Comparison of ENCODE assay signal across 9 cellular contexts in genomic region chr5:72957337-72957736, GRCh38. TPM values are rescaled to one million over a fixed set of nuclear protein-coding genes. Genes with fewer than 3 reads are reported as not detected.
DNase-seq lines count a peak whose midpoint lies in the region; ATAC-seq, FAIRE-seq and TF ChIP-seq lines count a peak whose summit lies in the region.
"Had no signal": no experiment of that assay in that cellular context is flagged by ENCODE, and none has a peak within 500 bp of the region (broad histone marks: within the 10 kb centered on the region; RNA-seq: fewer than 3 reads in every experiment).

No MANE protein-coding gene starts in this region.

- WGBS in A549 (ENCODE audit: missing lambda C conversion rate) = 97% methylated on average over 1 of the region's 1 CpG

- peaks cover 20 to 21% (median 20%) of the 10 kb centered on the region in 3 donors for H3K4me1 Mint-ChIP-seq in naive B cell

- H3K27ac ChIP-seq in A549 (peak overlapping the region; percentile 96 to 97), duodenal mucosa (ENCODE audit: low read depth, low read length) (no peak overlapping the region)

- TF ChIP-seq RAD21 in A549 (conservative IDR thresholded peaks at IDR 0.05 in 1 of 2, IDR thresholded peaks at IDR 0.05 in 1 of 2) = no peak

- no peak for TF ChIP-seq POLR2A in A549 (IDR thresholded peaks at IDR 0.05; ENCODE audit: low read length)

- H3K9ac ChIP-seq in duodenal mucosa (ENCODE audit: low read depth in 1 of 2, low read length in 2 of 2) = peak overlapping the region; percentile 84 to 92

- no peaks in the 10 kb centered on the region for H3K36me3 Mint-ChIP-seq in naive B cell

- DNase-seq in A549 (ENCODE audit: low read depth in 1 of 2, low spot score in 1 of 2) = no peak
- DNase-seq in LNCaP clone FGC (ENCODE audit: low read depth) = no peak
- DNase-seq in naive B cell = no peak
- DNase-seq in NCI-H1694 (lab: John Stamatoyannopoulos, UW) = no peak
- no peak for DNase-seq in NCI-H524 treated with DMSO at 0.1 percent for 48 hours (lab: John Stamatoyannopoulos, UW)
- DNase-seq: DMS79 had no signal

- peak overlapping the region; percentile 94 for H3K4me3 ChIP-seq in A549
- peak overlapping the region; percentile 58 for H3K4me3 ChIP-seq in LNCaP clone FGC (ENCODE audit: low read depth, low read length)
- peak overlapping the region; percentile 85 to 86 for H3K4me3 ChIP-seq in duodenal mucosa (ENCODE audit: low read depth in 1 of 2, low read length in 2 of 2)

- H3K27me3 ChIP-seq in duodenal mucosa (ENCODE audit: control insufficient read depth in 1 of 2, insufficient read depth in 2 of 2, low read length in 2 of 2) = no peaks in the 10 kb centered on the region

- POLR2A ChIA-PET in A549 (lab: Yijun Ruan, JAX) = interaction anchor here (0.6 kb wide), 1 partner anchor 10 kb away, joined by 3 read pairs; no protein-coding TSS in a partner anchor

- peaks cover 0 to 2% (median 0%) of the 10 kb centered on the region in 7 donors for H3K9me3 Mint-ChIP-seq in naive B cell

- no peak for FAIRE-seq in A549 (lab: Jason Lieb, UNC)

- ATAC-seq in A549 = no peak
- no peak for ATAC-seq in naive B cell (ENCODE audit: low read depth in 2 of 2)
- no peak for ATAC-seq in HG02763 (IDR thresholded peaks at IDR 0.05; ENCODE audit: unreplicated experiment)
- ATAC-seq in esophagus mucosa = no peak

- CTCF ChIA-PET in A549 (lab: Yijun Ruan, JAX) = interaction anchor here (1.6 to 2.8 kb wide), 3 partner anchors 8 to 493 kb away, joined by 4 to 12 read pairs (median 6); no protein-coding TSS in a partner anchor

- no peak for TF ChIP-seq CTCF in A549 (IDR thresholded peaks at IDR 0.05)
- no peak for TF ChIP-seq CTCF in LNCaP clone FGC (IDR thresholded peaks at IDR 0.05; ENCODE audit: control insufficient read depth, extremely low read depth, insufficient read depth)

- no peak for TF ChIP-seq EP300 in A549 (IDR thresholded peaks at IDR 0.05)

- peak overlapping the region; percentile 80 for H3K4me2 ChIP-seq in A549

- H3K27ac Mint-ChIP-seq in naive B cell = peak overlapping the region in 1 of 6 donors; percentile 93

- no peaks in the 10 kb centered on the region for H3K9me3 ChIP-seq in A549
- H3K9me3 ChIP-seq in duodenal mucosa (ENCODE audit: control insufficient read depth in 1 of 2, low read length in 2 of 2) = no peaks in the 10 kb centered on the region

- H3K4me3 Mint-ChIP-seq in naive B cell = peak overlapping the region in 5 of 8 donors; percentile 88 to 98 (median 96)

- no peaks in the 10 kb centered on the region for H3K36me3 ChIP-seq in duodenal mucosa (ENCODE audit: control insufficient read depth in 1 of 2, insufficient read depth in 2 of 2, low read length in 2 of 2)

- H3K4me1 ChIP-seq in A549 = peaks cover 35% of the 10 kb centered on the region
- H3K4me1 ChIP-seq in duodenal mucosa (ENCODE audit: control insufficient read depth in 1 of 2, insufficient read depth in 2 of 2, low read length in 2 of 2) = peaks cover 13 to 20% of the 10 kb centered on the region in 2 donors

- peaks cover 9 to 26% (median 21%) of the 10 kb centered on the region in 3 donors for H3K27me3 Mint-ChIP-seq in naive B cell

TF ChIP-seq in A549, 52 proteins besides CTCF, POLR2A, EP300 and RAD21:
- no peak for TF ChIP-seq HOXB13 (CRISPR knock-in tag; IDR thresholded peaks at IDR 0.05; ENCODE audit: low read depth)
- TF ChIP-seq, protein P1, sequence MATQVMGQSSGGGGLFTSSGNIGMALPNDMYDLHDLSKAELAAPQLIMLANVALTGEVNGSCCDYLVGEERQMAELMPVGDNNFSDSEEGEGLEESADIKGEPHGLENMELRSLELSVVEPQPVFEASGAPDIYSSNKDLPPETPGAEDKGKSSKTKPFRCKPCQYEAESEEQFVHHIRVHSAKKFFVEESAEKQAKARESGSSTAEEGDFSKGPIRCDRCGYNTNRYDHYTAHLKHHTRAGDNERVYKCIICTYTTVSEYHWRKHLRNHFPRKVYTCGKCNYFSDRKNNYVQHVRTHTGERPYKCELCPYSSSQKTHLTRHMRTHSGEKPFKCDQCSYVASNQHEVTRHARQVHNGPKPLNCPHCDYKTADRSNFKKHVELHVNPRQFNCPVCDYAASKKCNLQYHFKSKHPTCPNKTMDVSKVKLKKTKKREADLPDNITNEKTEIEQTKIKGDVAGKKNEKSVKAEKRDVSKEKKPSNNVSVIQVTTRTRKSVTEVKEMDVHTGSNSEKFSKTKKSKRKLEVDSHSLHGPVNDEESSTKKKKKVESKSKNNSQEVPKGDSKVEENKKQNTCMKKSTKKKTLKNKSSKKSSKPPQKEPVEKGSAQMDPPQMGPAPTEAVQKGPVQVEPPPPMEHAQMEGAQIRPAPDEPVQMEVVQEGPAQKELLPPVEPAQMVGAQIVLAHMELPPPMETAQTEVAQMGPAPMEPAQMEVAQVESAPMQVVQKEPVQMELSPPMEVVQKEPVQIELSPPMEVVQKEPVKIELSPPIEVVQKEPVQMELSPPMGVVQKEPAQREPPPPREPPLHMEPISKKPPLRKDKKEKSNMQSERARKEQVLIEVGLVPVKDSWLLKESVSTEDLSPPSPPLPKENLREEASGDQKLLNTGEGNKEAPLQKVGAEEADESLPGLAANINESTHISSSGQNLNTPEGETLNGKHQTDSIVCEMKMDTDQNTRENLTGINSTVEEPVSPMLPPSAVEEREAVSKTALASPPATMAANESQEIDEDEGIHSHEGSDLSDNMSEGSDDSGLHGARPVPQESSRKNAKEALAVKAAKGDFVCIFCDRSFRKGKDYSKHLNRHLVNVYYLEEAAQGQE (IDR thresholded peaks at IDR 0.05) = no peak
- no peak for TF ChIP-seq HEYL (CRISPR knock-in tag; IDR thresholded peaks at IDR 0.05)
- TF ChIP-seq, protein P2, sequence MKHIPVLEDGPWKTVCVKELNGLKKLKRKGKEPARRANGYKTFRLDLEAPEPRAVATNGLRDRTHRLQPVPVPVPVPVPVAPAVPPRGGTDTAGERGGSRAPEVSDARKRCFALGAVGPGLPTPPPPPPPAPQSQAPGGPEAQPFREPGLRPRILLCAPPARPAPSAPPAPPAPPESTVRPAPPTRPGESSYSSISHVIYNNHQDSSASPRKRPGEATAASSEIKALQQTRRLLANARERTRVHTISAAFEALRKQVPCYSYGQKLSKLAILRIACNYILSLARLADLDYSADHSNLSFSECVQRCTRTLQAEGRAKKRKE (CRISPR knock-in tag; IDR thresholded peaks at IDR 0.05; ENCODE audit: low read depth) = no peak
- TF ChIP-seq MAFK (IDR thresholded peaks at IDR 0.05; ENCODE audit: partially characterized antibody) = no peak
- TF ChIP-seq NFE2L2 (conservative IDR thresholded peaks at IDR 0.05; ENCODE audit: low read length) = no peak
- TF ChIP-seq FOSL2 (IDR thresholded peaks at IDR 0.05) = no peak
- TF ChIP-seq FOSL2 (CRISPR knock-in tag; IDR thresholded peaks at IDR 0.05) = no peak
- no peak for TF ChIP-seq TP53 (CRISPR knock-in tag; IDR thresholded peaks at IDR 0.05)
- no peak for TF ChIP-seq KDM5A (IDR thresholded peaks at IDR 0.05)
- no peak for TF ChIP-seq RNF2 (IDR thresholded peaks at IDR 0.05; ENCODE audit: borderline replicate concordance, low read depth)
- TF ChIP-seq ZNF302 (CRISPR knock-in tag; IDR thresholded peaks at IDR 0.05) = no peak
- TF ChIP-seq HOXA7 (CRISPR knock-in tag; IDR thresholded peaks at IDR 0.05) = no peak
- TF ChIP-seq MYC (IDR thresholded peaks at IDR 0.05; ENCODE audit: borderline replicate concordance, low read length) = no peak
- TF ChIP-seq CHD4 (IDR thresholded peaks at IDR 0.05; ENCODE audit: borderline replicate concordance) = no peak
- TF ChIP-seq, protein P3, sequence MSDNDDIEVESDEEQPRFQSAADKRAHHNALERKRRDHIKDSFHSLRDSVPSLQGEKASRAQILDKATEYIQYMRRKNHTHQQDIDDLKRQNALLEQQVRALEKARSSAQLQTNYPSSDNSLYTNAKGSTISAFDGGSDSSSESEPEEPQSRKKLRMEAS (IDR thresholded peaks at IDR 0.05) = no peak
- TF ChIP-seq, protein P4, sequence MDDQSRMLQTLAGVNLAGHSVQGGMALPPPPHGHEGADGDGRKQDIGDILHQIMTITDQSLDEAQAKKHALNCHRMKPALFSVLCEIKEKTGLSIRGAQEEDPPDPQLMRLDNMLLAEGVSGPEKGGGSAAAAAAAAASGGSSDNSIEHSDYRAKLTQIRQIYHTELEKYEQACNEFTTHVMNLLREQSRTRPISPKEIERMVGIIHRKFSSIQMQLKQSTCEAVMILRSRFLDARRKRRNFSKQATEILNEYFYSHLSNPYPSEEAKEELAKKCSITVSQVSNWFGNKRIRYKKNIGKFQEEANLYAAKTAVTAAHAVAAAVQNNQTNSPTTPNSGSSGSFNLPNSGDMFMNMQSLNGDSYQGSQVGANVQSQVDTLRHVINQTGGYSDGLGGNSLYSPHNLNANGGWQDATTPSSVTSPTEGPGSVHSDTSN (IDR thresholded peaks at IDR 0.05) = no peak
- TF ChIP-seq, protein P5, sequence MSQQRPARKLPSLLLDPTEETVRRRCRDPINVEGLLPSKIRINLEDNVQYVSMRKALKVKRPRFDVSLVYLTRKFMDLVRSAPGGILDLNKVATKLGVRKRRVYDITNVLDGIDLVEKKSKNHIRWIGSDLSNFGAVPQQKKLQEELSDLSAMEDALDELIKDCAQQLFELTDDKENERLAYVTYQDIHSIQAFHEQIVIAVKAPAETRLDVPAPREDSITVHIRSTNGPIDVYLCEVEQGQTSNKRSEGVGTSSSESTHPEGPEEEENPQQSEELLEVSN (IDR thresholded peaks at IDR 0.05; ENCODE audit: borderline replicate concordance, low read depth) = no peak
TF ChIP-seq in A549: peak in this region for 0.

RNA-seq across cellular contexts. Expression of gene FCHO2, which starts 1.5 kb away (rescaled TPM):
- 14.9 and 20.2 TPM in 2 replicates for polyA plus RNA-seq in A549 (2011; rRNA removed)
- 5.1 and 9.3 TPM in 2 replicates for polyA plus RNA-seq in A549 (2012; cell fraction: cytosol; rRNA removed)
- 6.8 and 8.6 TPM in 2 replicates for polyA plus RNA-seq in A549 (2012; cell fraction: nucleus; rRNA removed)
- polyA plus RNA-seq in A549 (2017; fragmentation: RNase III; extraction: RNeasy Plus Mini Kit Qiagen cat#74134 plus additional on column Dnase treatment) = 9.1 to 9.8 TPM (median 9.6 TPM) in 3 replicates
- polyA minus RNA-seq in A549 (2011; rRNA and poly(A)+ RNA removed) = 50.0 and 63.9 TPM in 2 replicates
- polyA plus RNA-seq in naive B cell (ENCODE audit: low read depth in 6 of 6) = 1 to 10 TPM in 5 of 6 donors, not detected in 1; 2.2 to 3.7 (median 3.1) TPM
- total RNA-seq in esophagus mucosa = 47.4 TPM
